Comparison of ENCODE assay signal across 8 cellular contexts in the genomic region with DNA sequence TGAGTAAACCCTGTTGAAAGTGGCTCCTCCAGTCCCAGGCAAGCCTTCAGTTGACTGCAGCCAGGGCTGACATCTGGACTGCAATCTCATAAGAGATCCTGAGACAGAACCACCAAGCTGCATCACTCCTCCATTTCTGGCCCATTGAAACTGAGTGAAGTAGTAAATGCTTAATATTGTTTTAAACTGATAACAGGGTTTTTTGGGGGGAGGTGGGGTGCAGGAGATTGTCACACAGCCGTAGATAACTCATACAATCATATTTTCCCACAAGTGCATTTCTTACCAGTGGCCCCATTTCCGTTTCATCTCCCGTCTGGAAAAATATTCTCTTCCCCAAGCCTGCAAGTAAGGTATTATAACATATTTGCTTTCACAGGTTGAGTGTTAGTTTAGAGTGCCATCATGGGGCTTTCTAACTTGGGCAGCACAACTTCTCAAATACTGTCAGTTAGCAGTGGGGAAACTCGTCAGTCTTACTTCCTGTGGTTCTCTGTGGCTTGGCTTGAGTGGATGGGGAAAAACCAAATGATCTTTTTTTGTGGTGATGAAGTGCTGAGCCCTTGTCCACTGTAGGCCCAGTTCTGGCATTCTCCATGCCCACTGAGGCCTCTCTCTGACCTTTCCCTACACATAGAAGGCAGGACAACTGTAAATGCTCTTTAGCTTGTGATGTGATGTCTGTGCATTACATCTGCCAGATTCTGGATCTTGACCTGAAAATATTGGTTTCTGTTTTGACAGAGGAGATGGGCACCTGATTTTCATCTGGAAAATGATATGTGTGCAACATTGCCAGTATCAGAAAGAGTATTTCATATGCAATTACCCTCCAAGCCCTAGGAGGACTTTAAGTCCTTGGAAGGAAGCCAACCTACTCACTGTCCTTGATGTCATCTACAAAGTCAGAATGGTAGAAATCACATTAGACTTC.
DNase-seq lines count a peak whose midpoint lies in the region; ATAC-seq and TF ChIP-seq lines count a peak whose summit lies in the region.

No MANE protein-coding gene starts in this region.

- peaks cover 0 to 6% of the 10 kb centered on the region in 2 donors for H3K36me3 Mint-ChIP-seq in naive B cell
- peaks cover 2% of the 10 kb centered on the region for H3K36me3 Mint-ChIP-seq in mesothelial cell of epicardium

- no peaks in the 10 kb centered on the region for H3K36me3 ChIP-seq in BE2C

- H3K4me3 Mint-ChIP-seq in naive B cell (no peak overlapping the region), mesothelial cell of epicardium (no peak overlapping the region)

- ATAC-seq in GM18868 (IDR thresholded peaks at IDR 0.05; ENCODE audit: unreplicated experiment) (peak; percentile 96), HG02759 (IDR thresholded peaks at IDR 0.05; ENCODE audit: unreplicated experiment) (peak; percentile 95), naive B cell (ENCODE audit: low read depth in 2 of 2) (peak; percentile 56 to 69)

- H3K27me3 Mint-ChIP-seq in naive B cell (peaks cover 4 to 8% (median 7%) of the 10 kb centered on the region in 3 donors), mesothelial cell of epicardium (ENCODE audit: low read depth) (no peaks in the 10 kb centered on the region)

- TF ChIP-seq CTCF in BE2C (IDR thresholded peaks at IDR 0.05; ENCODE audit: low read depth, low read length), result no peak
- no peak for TF ChIP-seq CTCF in mesothelial cell of epicardium (IDR thresholded peaks at IDR 0.05; ENCODE audit: unreplicated experiment)

- H3K4me1 Mint-ChIP-seq in naive B cell (peaks cover 7 to 13% (median 11%) of the 10 kb centered on the region in 3 donors), mesothelial cell of epicardium (peaks cover 5% of the 10 kb centered on the region)

- H3K9me3 Mint-ChIP-seq in naive B cell (no peaks in the 10 kb centered on the region), mesothelial cell of epicardium (peaks cover 4% of the 10 kb centered on the region)

- peak overlapping the region in 2 of 6 donors; percentile 44 to 75 for H3K27ac Mint-ChIP-seq in naive B cell
- H3K27ac Mint-ChIP-seq in mesothelial cell of epicardium, result no peak overlapping the region

- H3K4me3 ChIP-seq in BE2C (ENCODE audit: low read depth, low read length), result no peak overlapping the region

- no peaks in the 10 kb centered on the region for H3K27me3 ChIP-seq in BE2C

- DNase-seq in SKM-1 treated with dmso at 0.1 percent for 144 hours (lab: John Stamatoyannopoulos, UW; ENCODE audit: unreplicated experiment) (peak; percentile 14), naive B cell (no peak), GOT3 (lab: John Stamatoyannopoulos, UW) (no peak), BE2C (no peak), mesothelial cell of epicardium (ENCODE audit: low spot score in 2 of 2, unreplicated experiment in 2 of 2) (no peak)
- DNase-seq in stimulated activated CD4-positive, alpha-beta T cell treated with anti-CD3 and anti-CD28 coated beads, Interleukin-15, amount 100 ng/mL, for 24 hours, result no peak

- H3K9me3 ChIP-seq in BE2C, result no peaks in the 10 kb centered on the region

- no peaks in the 10 kb centered on the region for H3K4me1 ChIP-seq in BE2C
